In the genomic region with DNA sequence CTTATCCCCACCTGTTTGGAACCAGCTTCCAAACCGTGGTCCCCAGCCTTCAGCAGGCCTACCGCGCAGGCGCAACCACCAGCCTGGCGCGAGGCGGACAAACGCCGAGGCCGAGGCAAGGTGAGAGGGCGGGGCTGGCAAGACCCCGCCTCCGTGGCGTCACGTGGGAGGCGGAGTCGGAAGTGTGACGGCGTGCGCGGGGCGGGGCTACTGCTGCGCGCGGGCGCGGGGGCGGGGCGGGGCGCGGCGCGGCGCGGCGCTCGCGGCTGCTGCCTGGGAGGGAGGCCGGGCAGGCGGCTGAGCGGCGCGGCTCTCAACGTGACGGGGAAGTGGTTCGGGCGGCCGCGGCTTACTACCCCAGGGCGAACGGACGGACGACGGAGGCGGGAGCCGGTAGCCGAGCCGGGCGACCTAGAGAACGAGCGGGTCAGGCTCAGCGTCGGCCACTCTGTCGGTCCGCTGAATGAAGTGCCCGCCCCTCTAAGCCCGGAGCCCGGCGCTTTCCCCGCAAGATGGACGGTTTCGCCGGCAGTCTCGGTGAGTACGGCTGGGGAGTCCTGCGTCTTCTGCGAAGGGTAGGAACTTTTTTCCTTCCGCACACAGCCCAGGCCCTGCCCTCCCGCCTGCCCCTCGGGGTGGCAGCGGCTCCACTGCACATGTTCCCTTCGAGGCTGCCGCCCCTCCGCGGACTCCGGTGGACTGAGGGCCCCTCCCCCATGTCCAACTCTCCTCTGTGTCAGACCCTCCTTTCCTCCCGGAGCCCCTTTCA, we compare ENCODE assay signal across 1 cellular context.
TF ChIP-seq lines count a peak whose summit lies in the region.

A gene with protein sequence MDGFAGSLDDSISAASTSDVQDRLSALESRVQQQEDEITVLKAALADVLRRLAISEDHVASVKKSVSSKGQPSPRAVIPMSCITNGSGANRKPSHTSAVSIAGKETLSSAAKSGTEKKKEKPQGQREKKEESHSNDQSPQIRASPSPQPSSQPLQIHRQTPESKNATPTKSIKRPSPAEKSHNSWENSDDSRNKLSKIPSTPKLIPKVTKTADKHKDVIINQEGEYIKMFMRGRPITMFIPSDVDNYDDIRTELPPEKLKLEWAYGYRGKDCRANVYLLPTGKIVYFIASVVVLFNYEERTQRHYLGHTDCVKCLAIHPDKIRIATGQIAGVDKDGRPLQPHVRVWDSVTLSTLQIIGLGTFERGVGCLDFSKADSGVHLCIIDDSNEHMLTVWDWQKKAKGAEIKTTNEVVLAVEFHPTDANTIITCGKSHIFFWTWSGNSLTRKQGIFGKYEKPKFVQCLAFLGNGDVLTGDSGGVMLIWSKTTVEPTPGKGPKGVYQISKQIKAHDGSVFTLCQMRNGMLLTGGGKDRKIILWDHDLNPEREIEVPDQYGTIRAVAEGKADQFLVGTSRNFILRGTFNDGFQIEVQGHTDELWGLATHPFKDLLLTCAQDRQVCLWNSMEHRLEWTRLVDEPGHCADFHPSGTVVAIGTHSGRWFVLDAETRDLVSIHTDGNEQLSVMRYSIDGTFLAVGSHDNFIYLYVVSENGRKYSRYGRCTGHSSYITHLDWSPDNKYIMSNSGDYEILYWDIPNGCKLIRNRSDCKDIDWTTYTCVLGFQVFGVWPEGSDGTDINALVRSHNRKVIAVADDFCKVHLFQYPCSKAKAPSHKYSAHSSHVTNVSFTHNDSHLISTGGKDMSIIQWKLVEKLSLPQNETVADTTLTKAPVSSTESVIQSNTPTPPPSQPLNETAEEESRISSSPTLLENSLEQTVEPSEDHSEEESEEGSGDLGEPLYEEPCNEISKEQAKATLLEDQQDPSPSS (plus strand): TSS at position 254 of the 769 bp plus-strand sequence. CDS start 259 bp downstream, at position 513.

TF ChIP-seq in HEK293, 187 proteins besides CTCF, POLR2A, EP300 and RAD21 (continued from another document and continues in another):
- TF ChIP-seq, protein P1, sequence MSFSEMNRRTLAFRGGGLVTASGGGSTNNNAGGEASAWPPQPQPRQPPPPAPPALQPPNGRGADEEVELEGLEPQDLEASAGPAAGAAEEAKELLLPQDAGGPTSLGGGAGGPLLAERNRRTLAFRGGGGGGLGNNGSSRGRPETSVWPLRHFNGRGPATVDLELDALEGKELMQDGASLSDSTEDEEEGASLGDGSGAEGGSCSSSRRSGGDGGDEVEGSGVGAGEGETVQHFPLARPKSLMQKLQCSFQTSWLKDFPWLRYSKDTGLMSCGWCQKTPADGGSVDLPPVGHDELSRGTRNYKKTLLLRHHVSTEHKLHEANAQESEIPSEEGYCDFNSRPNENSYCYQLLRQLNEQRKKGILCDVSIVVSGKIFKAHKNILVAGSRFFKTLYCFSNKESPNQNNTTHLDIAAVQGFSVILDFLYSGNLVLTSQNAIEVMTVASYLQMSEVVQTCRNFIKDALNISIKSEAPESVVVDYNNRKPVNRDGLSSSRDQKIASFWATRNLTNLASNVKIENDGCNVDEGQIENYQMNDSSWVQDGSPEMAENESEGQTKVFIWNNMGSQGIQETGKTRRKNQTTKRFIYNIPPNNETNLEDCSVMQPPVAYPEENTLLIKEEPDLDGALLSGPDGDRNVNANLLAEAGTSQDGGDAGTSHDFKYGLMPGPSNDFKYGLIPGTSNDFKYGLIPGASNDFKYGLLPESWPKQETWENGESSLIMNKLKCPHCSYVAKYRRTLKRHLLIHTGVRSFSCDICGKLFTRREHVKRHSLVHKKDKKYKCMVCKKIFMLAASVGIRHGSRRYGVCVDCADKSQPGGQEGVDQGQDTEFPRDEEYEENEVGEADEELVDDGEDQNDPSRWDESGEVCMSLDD (tag by site-specific recombination; IDR thresholded peaks at IDR 0.05) = peak; percentile 46; the same call in 1 of the 2 replicates
- TF ChIP-seq ZNF561 (tag by site-specific recombination; IDR thresholded peaks at IDR 0.05; ENCODE audit: borderline replicate concordance) (peak; percentile 53; the same call in 1 of the 2 replicates), ZNF239 (tag by site-specific recombination; IDR thresholded peaks at IDR 0.05) (no peak), ZNF670 (tag by site-specific recombination; IDR thresholded peaks at IDR 0.05; ENCODE audit: low read depth) (no peak), GFI1B (tag by site-specific recombination; IDR thresholded peaks at IDR 0.05) (no peak), ZNF626 (tag by site-specific recombination; IDR thresholded peaks at IDR 0.05) (no peak), ZFP37 (tag by site-specific recombination; IDR thresholded peaks at IDR 0.05) (peak; percentile 82; the same call in 1 of the 2 replicates), ZNF366 (tag by site-specific recombination; conservative IDR thresholded peaks at IDR 0.05) (no peak), ZNF660 (tag by site-specific recombination; IDR thresholded peaks at IDR 0.05) (no peak), ZBTB7A (tag by site-specific recombination; IDR thresholded peaks at IDR 0.05; ENCODE audit: low read depth) (0 out of 2 replicates have a peak, but pooled peaks have one; percentile 16), ZIC2 (tag by site-specific recombination; IDR thresholded peaks at IDR 0.05) (no peak), KLF9 (tag by site-specific recombination; IDR thresholded peaks at IDR 0.05; ENCODE audit: low read depth) (peak; percentile 77), ZNF791 (tag by site-specific recombination; IDR thresholded peaks at IDR 0.05) (no peak), SCRT2 (tag by site-specific recombination; IDR thresholded peaks at IDR 0.05) (peak; percentile 87), SCRT1 (tag by site-specific recombination; IDR thresholded peaks at IDR 0.05; ENCODE audit: borderline replicate concordance) (no peak), ZNF558 (tag by site-specific recombination; IDR thresholded peaks at IDR 0.05) (no peak), FEZF1 (tag by site-specific recombination; IDR thresholded peaks at IDR 0.05) (no peak), ZNF211 (tag by site-specific recombination; IDR thresholded peaks at IDR 0.05; ENCODE audit: low read depth) (no peak), OVOL3 (tag by site-specific recombination; IDR thresholded peaks at IDR 0.05) (no peak), GLI4 (tag by site-specific recombination; IDR thresholded peaks at IDR 0.05) (no peak), ZNF266 (tag by site-specific recombination; IDR thresholded peaks at IDR 0.05; ENCODE audit: low read depth) (no peak), ZNF664 (tag by site-specific recombination; IDR thresholded peaks at IDR 0.05) (no peak), ZNF701 (tag by site-specific recombination; IDR thresholded peaks at IDR 0.05) (no peak), ZNF473 (tag by site-specific recombination; IDR thresholded peaks at IDR 0.05) (no peak), ZNF426 (tag by site-specific recombination; IDR thresholded peaks at IDR 0.05) (no peak), ZNF157 (tag by site-specific recombination; IDR thresholded peaks at IDR 0.05) (no peak), EGR2 (tag by site-specific recombination; IDR thresholded peaks at IDR 0.05; ENCODE audit: low read depth) (no peak), ZSCAN30 (tag by site-specific recombination; IDR thresholded peaks at IDR 0.05) (0 out of 2 replicates have a peak, but pooled peaks have one; percentile 58), ZFHX2 (tag by site-specific recombination; conservative IDR thresholded peaks at IDR 0.05) (no peak), ZNF133 (tag by site-specific recombination; IDR thresholded peaks at IDR 0.05) (no peak), REPIN1 (tag by site-specific recombination; IDR thresholded peaks at IDR 0.05; ENCODE audit: low read depth) (no peak), ZNF19 (tag by site-specific recombination; IDR thresholded peaks at IDR 0.05; ENCODE audit: low read depth) (no peak), GLIS1 (tag by site-specific recombination; IDR thresholded peaks at IDR 0.05) (peak; percentile 49; the same call in 1 of the 2 replicates)
- TF ChIP-seq, protein P2, sequence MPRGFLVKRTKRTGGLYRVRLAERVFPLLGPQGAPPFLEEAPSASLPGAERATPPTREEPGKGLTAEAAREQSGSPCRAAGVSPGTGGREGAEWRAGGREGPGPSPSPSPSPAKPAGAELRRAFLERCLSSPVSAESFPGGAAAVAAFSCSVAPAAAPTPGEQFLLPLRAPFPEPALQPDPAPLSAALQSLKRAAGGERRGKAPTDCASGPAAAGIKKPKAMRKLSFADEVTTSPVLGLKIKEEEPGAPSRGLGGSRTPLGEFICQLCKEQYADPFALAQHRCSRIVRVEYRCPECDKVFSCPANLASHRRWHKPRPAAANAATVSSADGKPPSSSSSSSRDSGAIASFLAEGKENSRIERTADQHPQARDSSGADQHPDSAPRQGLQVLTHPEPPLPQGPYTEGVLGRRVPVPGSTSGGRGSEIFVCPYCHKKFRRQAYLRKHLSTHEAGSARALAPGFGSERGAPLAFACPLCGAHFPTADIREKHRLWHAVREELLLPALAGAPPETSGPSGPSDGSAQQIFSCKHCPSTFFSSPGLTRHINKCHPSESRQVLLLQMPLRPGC (tag by site-specific recombination; IDR thresholded peaks at IDR 0.05) = no peak
- TF ChIP-seq, protein P3, sequence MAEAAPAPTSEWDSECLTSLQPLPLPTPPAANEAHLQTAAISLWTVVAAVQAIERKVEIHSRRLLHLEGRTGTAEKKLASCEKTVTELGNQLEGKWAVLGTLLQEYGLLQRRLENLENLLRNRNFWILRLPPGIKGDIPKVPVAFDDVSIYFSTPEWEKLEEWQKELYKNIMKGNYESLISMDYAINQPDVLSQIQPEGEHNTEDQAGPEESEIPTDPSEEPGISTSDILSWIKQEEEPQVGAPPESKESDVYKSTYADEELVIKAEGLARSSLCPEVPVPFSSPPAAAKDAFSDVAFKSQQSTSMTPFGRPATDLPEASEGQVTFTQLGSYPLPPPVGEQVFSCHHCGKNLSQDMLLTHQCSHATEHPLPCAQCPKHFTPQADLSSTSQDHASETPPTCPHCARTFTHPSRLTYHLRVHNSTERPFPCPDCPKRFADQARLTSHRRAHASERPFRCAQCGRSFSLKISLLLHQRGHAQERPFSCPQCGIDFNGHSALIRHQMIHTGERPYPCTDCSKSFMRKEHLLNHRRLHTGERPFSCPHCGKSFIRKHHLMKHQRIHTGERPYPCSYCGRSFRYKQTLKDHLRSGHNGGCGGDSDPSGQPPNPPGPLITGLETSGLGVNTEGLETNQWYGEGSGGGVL (tag by site-specific recombination; IDR thresholded peaks at IDR 0.05) = no peak
- TF ChIP-seq, protein P4, sequence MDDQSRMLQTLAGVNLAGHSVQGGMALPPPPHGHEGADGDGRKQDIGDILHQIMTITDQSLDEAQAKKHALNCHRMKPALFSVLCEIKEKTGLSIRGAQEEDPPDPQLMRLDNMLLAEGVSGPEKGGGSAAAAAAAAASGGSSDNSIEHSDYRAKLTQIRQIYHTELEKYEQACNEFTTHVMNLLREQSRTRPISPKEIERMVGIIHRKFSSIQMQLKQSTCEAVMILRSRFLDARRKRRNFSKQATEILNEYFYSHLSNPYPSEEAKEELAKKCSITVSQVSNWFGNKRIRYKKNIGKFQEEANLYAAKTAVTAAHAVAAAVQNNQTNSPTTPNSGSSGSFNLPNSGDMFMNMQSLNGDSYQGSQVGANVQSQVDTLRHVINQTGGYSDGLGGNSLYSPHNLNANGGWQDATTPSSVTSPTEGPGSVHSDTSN (CRISPR knock-in tag; IDR thresholded peaks at IDR 0.05) = no peak
- TF ChIP-seq, protein P5, sequence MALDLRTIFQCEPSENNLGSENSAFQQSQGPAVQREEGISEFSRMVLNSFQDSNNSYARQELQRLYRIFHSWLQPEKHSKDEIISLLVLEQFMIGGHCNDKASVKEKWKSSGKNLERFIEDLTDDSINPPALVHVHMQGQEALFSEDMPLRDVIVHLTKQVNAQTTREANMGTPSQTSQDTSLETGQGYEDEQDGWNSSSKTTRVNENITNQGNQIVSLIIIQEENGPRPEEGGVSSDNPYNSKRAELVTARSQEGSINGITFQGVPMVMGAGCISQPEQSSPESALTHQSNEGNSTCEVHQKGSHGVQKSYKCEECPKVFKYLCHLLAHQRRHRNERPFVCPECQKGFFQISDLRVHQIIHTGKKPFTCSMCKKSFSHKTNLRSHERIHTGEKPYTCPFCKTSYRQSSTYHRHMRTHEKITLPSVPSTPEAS (tag by site-specific recombination; IDR thresholded peaks at IDR 0.05) = no peak
- TF ChIP-seq, protein P6, sequence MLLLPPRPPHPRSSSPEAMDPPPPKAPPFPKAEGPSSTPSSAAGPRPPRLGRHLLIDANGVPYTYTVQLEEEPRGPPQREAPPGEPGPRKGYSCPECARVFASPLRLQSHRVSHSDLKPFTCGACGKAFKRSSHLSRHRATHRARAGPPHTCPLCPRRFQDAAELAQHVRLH (tag by site-specific recombination; IDR thresholded peaks at IDR 0.05) = 0 out of 2 replicates have a peak, but pooled peaks have one; percentile 17
- TF ChIP-seq, protein P7, sequence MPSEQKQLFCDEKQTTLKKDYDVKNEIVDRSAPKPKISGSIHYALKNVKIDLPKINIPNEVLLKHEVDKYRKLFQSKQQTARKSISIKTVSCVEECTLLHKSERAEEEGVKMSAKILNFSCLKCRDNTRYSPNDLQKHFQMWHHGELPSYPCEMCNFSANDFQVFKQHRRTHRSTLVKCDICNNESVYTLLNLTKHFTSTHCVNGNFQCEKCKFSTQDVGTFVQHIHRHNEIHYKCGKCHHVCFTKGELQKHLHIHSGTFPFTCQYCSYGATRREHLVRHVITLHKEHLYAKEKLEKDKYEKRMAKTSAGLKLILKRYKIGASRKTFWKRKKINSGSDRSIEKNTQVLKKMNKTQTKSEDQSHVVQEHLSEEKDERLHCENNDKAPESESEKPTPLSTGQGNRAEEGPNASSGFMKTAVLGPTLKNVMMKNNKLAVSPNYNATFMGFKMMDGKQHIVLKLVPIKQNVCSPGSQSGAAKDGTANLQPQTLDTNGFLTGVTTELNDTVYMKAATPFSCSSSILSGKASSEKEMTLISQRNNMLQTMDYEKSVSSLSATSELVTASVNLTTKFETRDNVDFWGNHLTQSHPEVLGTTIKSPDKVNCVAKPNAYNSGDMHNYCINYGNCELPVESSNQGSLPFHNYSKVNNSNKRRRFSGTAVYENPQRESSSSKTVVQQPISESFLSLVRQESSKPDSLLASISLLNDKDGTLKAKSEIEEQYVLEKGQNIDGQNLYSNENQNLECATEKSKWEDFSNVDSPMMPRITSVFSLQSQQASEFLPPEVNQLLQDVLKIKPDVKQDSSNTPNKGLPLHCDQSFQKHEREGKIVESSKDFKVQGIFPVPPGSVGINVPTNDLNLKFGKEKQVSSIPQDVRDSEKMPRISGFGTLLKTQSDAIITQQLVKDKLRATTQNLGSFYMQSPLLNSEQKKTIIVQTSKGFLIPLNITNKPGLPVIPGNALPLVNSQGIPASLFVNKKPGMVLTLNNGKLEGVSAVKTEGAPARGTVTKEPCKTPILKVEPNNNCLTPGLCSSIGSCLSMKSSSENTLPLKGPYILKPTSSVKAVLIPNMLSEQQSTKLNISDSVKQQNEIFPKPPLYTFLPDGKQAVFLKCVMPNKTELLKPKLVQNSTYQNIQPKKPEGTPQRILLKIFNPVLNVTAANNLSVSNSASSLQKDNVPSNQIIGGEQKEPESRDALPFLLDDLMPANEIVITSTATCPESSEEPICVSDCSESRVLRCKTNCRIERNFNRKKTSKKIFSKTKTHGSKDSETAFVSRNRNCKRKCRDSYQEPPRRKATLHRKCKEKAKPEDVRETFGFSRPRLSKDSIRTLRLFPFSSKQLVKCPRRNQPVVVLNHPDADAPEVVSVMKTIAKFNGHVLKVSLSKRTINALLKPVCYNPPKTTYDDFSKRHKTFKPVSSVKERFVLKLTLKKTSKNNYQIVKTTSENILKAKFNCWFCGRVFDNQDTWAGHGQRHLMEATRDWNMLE (tag by site-specific recombination; conservative IDR thresholded peaks at IDR 0.05; ENCODE audit: low read depth) = no peak
- TF ChIP-seq, protein P8, sequence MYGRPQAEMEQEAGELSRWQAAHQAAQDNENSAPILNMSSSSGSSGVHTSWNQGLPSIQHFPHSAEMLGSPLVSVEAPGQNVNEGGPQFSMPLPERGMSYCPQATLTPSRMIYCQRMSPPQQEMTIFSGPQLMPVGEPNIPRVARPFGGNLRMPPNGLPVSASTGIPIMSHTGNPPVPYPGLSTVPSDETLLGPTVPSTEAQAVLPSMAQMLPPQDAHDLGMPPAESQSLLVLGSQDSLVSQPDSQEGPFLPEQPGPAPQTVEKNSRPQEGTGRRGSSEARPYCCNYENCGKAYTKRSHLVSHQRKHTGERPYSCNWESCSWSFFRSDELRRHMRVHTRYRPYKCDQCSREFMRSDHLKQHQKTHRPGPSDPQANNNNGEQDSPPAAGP (tag by site-specific recombination; IDR thresholded peaks at IDR 0.05) = peak; percentile 59
